In the genomic region with DNA sequence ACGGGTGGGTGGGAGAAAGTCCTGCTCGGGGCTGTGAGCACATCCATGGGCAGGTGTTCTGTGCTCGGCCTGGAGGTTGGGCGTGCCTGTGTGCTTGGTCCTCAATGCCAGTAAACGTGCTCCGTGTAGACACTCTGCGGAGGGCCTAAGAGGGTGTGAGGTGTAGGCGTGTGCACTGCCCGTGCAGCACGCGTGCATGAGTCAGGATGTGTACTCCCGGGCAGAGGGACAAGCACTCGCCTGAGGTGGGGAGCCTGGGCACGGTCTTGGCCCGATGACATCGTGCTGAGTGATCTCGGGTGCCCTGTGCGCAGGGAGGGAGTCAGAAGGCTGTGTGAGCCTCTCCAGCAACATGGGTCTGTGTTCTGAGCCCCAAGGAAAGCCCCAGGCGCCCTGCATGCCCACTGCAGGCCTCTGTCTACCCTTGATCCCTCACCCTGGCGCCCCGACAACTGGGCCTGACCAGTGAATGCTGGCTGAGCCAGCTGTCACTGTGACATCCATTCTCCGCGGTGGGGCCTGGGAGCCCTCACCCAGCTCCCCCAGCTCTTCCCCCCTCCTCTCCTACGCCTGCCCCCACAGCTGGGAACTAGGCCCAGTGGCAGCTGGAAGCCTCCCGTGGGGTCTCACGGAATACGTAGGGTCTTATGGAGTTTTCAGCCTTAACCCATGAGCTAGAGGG, we compare ENCODE assay signal across 24 cellular contexts. TPM values are rescaled to one million over a fixed set of nuclear protein-coding genes. Genes with fewer than 3 reads are reported as not detected.
DNase-seq lines count a peak whose midpoint lies in the region; ATAC-seq, FAIRE-seq and TF ChIP-seq lines count a peak whose summit lies in the region.
"Had no signal": no experiment of that assay in that cellular context is flagged by ENCODE, and none has a peak within 500 bp of the region (broad histone marks: within the 10 kb centered on the region; RNA-seq: fewer than 3 reads in every experiment).

No MANE protein-coding gene starts in this region.

- intact Hi-C loops in upper lobe of right lung (cut with DNase I), result loop anchor here (10.0 kb wide), 2 partner anchors 117 to 223 kb away; no protein-coding TSS in a partner anchor

- POLR2A ChIA-PET in SK-N-SH (lab: Yijun Ruan, JAX), result no interaction called here

- H3K4me1 ChIP-seq in SK-N-SH (ENCODE audit: control insufficient read depth in 1 of 2, insufficient read depth in 2 of 2, low read depth in 1 of 2, low read length in 1 of 2), result peaks cover 0 to 35% of the 10 kb centered on the region in 2 experiments; a peak in 1 of 4 replicates
- H3K4me1 ChIP-seq in RWPE2 (ENCODE audit: insufficient read depth, poor library complexity, severe bottlenecking), result peaks cover 3% of the 10 kb centered on the region
- H3K4me1 ChIP-seq in keratinocyte (ENCODE audit: control insufficient read depth, extremely low read depth, insufficient read depth, low read length), result peaks cover 25% of the 10 kb centered on the region
- H3K4me1 ChIP-seq in upper lobe of right lung, result peaks cover 6% of the 10 kb centered on the region

- no peaks in the 10 kb centered on the region for H3K9me1 ChIP-seq in keratinocyte (ENCODE audit: control insufficient read depth, extremely low read depth, insufficient read depth, low read length)

- H2AFZ ChIP-seq in SK-N-SH (ENCODE audit: low read depth) (no peak overlapping the region), keratinocyte (ENCODE audit: control insufficient read depth, low read length) (peak overlapping the region; percentile 6)

- H3K27ac ChIP-seq in SK-N-SH (ENCODE audit: low read depth in 2 of 2, low read length in 1 of 2), result no peak overlapping the region
- H3K27ac ChIP-seq in RWPE2 (ENCODE audit: poor library complexity, severe bottlenecking), result no peak overlapping the region
- H3K27ac ChIP-seq in keratinocyte (ENCODE audit: control insufficient read depth, insufficient read depth, low read length), result no peak overlapping the region
- no peak overlapping the region for H3K27ac ChIP-seq in upper lobe of right lung
- H3K27ac ChIP-seq: adrenal gland, BLaER1, esophagus squamous epithelium, KMS-11 had no signal

- TF ChIP-seq CTCF in SK-N-SH (IDR thresholded peaks at IDR 0.05) (no peak), RWPE2 (IDR thresholded peaks at IDR 0.05; ENCODE audit: poor library complexity, severe bottlenecking) (no peak), keratinocyte (optimal IDR thresholded peaks at IDR 0.05 in 1 of 3, IDR thresholded peaks at IDR 0.05 in 1 of 3, conservative IDR thresholded peaks at IDR 0.05 in 1 of 3; ENCODE audit: extremely low read depth in 1 of 3, insufficient read depth in 2 of 3, low read length in 3 of 3) (no peak), upper lobe of right lung (IDR thresholded peaks at IDR 0.05) (no peak)

- H3F3A ChIP-seq in SK-N-SH (replicated peaks; ENCODE audit: insufficient read depth), result no peaks in the 10 kb centered on the region

- dilution Hi-C loops in keratinocyte (cut with MboI; ENCODE audit: extremely low pct_ligation_motif_present, low sequenced_read_pairs), result no loop called here

- FAIRE-seq in keratinocyte (lab: Jason Lieb, UNC), result peak; percentile 83

- no peak for TF ChIP-seq RAD21 in SK-N-SH (IDR thresholded peaks at IDR 0.05; ENCODE audit: low read length)

- H3K36me3 ChIP-seq in SK-N-SH (replicated peaks in 1 of 2; ENCODE audit: control insufficient read depth in 1 of 2, insufficient read depth in 2 of 2, low read length in 1 of 2), result no peaks in the 10 kb centered on the region
- H3K36me3 ChIP-seq in RWPE2 (ENCODE audit: low read depth), result no peaks in the 10 kb centered on the region
- no peaks in the 10 kb centered on the region for H3K36me3 ChIP-seq in keratinocyte (ENCODE audit: control insufficient read depth in 2 of 2, extremely low read depth in 1 of 2, insufficient read depth in 2 of 2, low read length in 2 of 2)
- no peaks in the 10 kb centered on the region for H3K36me3 ChIP-seq in upper lobe of right lung
- H3K36me3 ChIP-seq: adrenal gland, BLaER1, esophagus squamous epithelium, HAP-1 had no signal

- H3K9me2 ChIP-seq in SK-N-SH, result no peaks in the 10 kb centered on the region

- no peak overlapping the region for H3K4me3 ChIP-seq in SK-N-SH (ENCODE audit: low read depth in 2 of 2, low read length in 1 of 2)
- H3K4me3 ChIP-seq in RWPE2 (ENCODE audit: severe bottlenecking), result no peak overlapping the region
- no peak overlapping the region for H3K4me3 ChIP-seq in keratinocyte (ENCODE audit: control insufficient read depth in 2 of 3, extremely low read depth in 1 of 3, insufficient read depth in 2 of 3, low read depth in 1 of 3, low read length in 3 of 3)
- no peak overlapping the region for H3K4me3 ChIP-seq in upper lobe of right lung
- H3K4me3 ChIP-seq: adrenal gland, BLaER1, esophagus squamous epithelium, HAP-1 had no signal

- H3K9ac ChIP-seq in SK-N-SH, result no peak overlapping the region
- H3K9ac ChIP-seq in keratinocyte (ENCODE audit: control insufficient read depth, extremely low read depth, insufficient read depth, low read length), result no peak overlapping the region
- H3K9ac ChIP-seq: BLaER1, KMS-11 had no signal

- ATAC-seq in SK-N-SH treated with all-trans-retinoic acid at 6 μM for 48 hours, result no peak
- peak; percentile 22; the same call in 1 of the 3 replicates for ATAC-seq in RWPE2 (ENCODE audit: low read depth)
- ATAC-seq in upper lobe of right lung, result no peak
- no peak for ATAC-seq in GM18502 (IDR thresholded peaks at IDR 0.05; ENCODE audit: poor library complexity, unreplicated experiment)
- ATAC-seq: naive thymus-derived CD8-positive, alpha-beta T cell; Panc1 had no signal

- 85% methylated on average over 26 of the region's 27 CpGs for WGBS in SK-N-SH (ENCODE audit: low lambda C conversion rate)

- no peaks in the 10 kb centered on the region for H4K20me1 ChIP-seq in SK-N-SH (ENCODE audit: insufficient read depth)
- H4K20me1 ChIP-seq in keratinocyte (ENCODE audit: control insufficient read depth, extremely low read depth, insufficient read depth, low read length), result no peaks in the 10 kb centered on the region
- H4K20me1 ChIP-seq: BLaER1 had no signal

- no peaks in the 10 kb centered on the region for H3K79me2 ChIP-seq in SK-N-SH (ENCODE audit: insufficient read depth)
- no peaks in the 10 kb centered on the region for H3K79me2 ChIP-seq in keratinocyte (ENCODE audit: control insufficient read depth, insufficient read depth, low read length)

- H3K27me3 ChIP-seq in SK-N-SH (ENCODE audit: insufficient read depth), result no peaks in the 10 kb centered on the region
- no peaks in the 10 kb centered on the region for H3K27me3 ChIP-seq in RWPE2 (ENCODE audit: insufficient read depth, poor library complexity, severe bottlenecking)
- H3K27me3 ChIP-seq in keratinocyte (ENCODE audit: control insufficient read depth, extremely low read depth, insufficient read depth, low read length), result no peaks in the 10 kb centered on the region
- peaks cover 6% of the 10 kb centered on the region for H3K27me3 ChIP-seq in upper lobe of right lung
- H3K27me3 ChIP-seq: adrenal gland, BLaER1 had no signal

- TF ChIP-seq EP300 in SK-N-SH (IDR thresholded peaks at IDR 0.05; ENCODE audit: borderline replicate concordance in 1 of 2, low read depth in 1 of 2, low read length in 1 of 2), result no peak

- DNase-seq in SK-N-SH (peak; percentile 28), RWPE2 (ENCODE audit: low spot score) (no peak), keratinocyte (ENCODE audit: low read depth, low spot score) (no peak), upper lobe of right lung (peak; percentile 60), NCI-H1436 (lab: John Stamatoyannopoulos, UW) (no peak), COLO829 (ENCODE audit: low spot score) (no peak)
- DNase-seq: 8988T; activated CD4-positive, alpha-beta T cell treated with anti-CD3 and anti-CD28 coated beads, Interleukin-2, amount 10 ng/mL, durations not matched to agents 7 days and 5 days; activated CD8-positive, alpha-beta memory T cell treated with anti-CD3 and anti-CD28 coated beads, Interleukin-2, amount 50 U/mL, for 48 hours; activated gamma-delta T cell; adrenal gland; caudate nucleus; esophagus squamous epithelium; naive thymus-derived CD8-positive, alpha-beta T cell; NCI-H1105 treated with DMSO at 0.1 percent for 48 hours; NCI-H748 treated with DMSO at 0.1 percent for 48 hours; stimulated activated CD4-positive, alpha-beta T cell treated with anti-CD3 and anti-CD28 coated beads, Interleukin-4, amount 100 ng/mL, for 4 hours; substantia nigra had no signal

- H3K9me3 ChIP-seq in SK-N-SH (no peaks in the 10 kb centered on the region), RWPE2 (ENCODE audit: severe bottlenecking) (no peaks in the 10 kb centered on the region), keratinocyte (ENCODE audit: control insufficient read depth, low read depth, low read length) (no peaks in the 10 kb centered on the region), upper lobe of right lung (no peaks in the 10 kb centered on the region)
- H3K9me3 ChIP-seq: adrenal gland, BLaER1, esophagus squamous epithelium, HAP-1 had no signal

- CTCF ChIA-PET in SK-N-SH (lab: Yijun Ruan, JAX), result interaction anchor here (1.4 to 48.9 kb wide), 7 partner anchors 16 to 147 kb away, joined by 4 to 2107 read pairs (median 149); partner anchors contain the start of genes NGFR, PHB1, SLC35B1 and SPOP

- H3K4me2 ChIP-seq in SK-N-SH (no peak overlapping the region), keratinocyte (ENCODE audit: control insufficient read depth, extremely low read depth, insufficient read depth, low read depth, low read length) (no peak overlapping the region)
- H3K4me2 ChIP-seq: BLaER1, KMS-11 had no signal

RNA-seq across cellular contexts. Expression of gene NXPH3, which starts 23.5 kb away (rescaled TPM):
- polyA plus RNA-seq in SK-N-SH (2012; rRNA removed), result 0.30 and 0.31 TPM in 2 replicates
- polyA plus RNA-seq in SK-N-SH (2012; cell fraction: cytosol; rRNA removed), result 0.14 and 0.16 TPM in 2 replicates
- 0.25 and 0.34 TPM in 2 replicates for polyA plus RNA-seq in SK-N-SH (2012; cell fraction: nucleus; rRNA removed)
- 0.08 to 0.16 TPM (median 0.12 TPM) in 3 replicates for polyA plus RNA-seq in keratinocyte
- not detected for polyA plus RNA-seq in keratinocyte (2011; ENCODE audit: low read depth)
- 0.05 and 0.14 TPM in 2 replicates for polyA plus RNA-seq in keratinocyte (2011; cell fraction: cytosol; rRNA removed)
- polyA plus RNA-seq in keratinocyte (2011; cell fraction: nucleus; rRNA removed), result 0.11 and 0.13 TPM in 2 replicates
- polyA plus RNA-seq in keratinocyte (2012; ENCODE audit: low replicate concordance), result 0.08 and 0.14 TPM in 2 replicates
- 0.03 to 0.69 TPM (median 0.35 TPM) in 3 replicates for polyA minus RNA-seq in keratinocyte
- not detected for polyA minus RNA-seq in keratinocyte (2011; cell fraction: cytosol; rRNA and poly(A)+ RNA removed)
- polyA minus RNA-seq in keratinocyte (2011; cell fraction: nucleus; rRNA and poly(A)+ RNA removed), result not detected in 2 replicates
- 6.3 TPM for total RNA-seq in upper lobe of right lung
- total RNA-seq: activated CD4-positive, alpha-beta T cell treated with anti-CD3 and anti-CD28 coated beads, Interleukin-2, amount 10 ng/mL, durations not matched to agents 7 days and 5 days; naive thymus-derived CD8-positive, alpha-beta T cell had no signal
- polyA plus RNA-seq: naive thymus-derived CD8-positive, alpha-beta T cell had no signal

RNA-seq across cellular contexts. Expression of gene NGFR, which starts 57.1 kb away (rescaled TPM):
- polyA plus RNA-seq in SK-N-SH (2012; rRNA removed), result 0.44 and 0.76 TPM in 2 replicates
- 0.37 and 0.59 TPM in 2 replicates for polyA plus RNA-seq in SK-N-SH (2012; cell fraction: cytosol; rRNA removed)
- 0.52 and 0.66 TPM in 2 replicates for polyA plus RNA-seq in SK-N-SH (2012; cell fraction: nucleus; rRNA removed)
- polyA plus RNA-seq in keratinocyte, result 0.97 to 3.1 TPM (median 1.7 TPM) in 3 replicates
- polyA plus RNA-seq in keratinocyte (2011; ENCODE audit: low read depth), result 0.35 TPM
- polyA plus RNA-seq in keratinocyte (2011; cell fraction: cytosol; rRNA removed), result 0.52 and 1.4 TPM in 2 replicates
- 1.4 and 2.8 TPM in 2 replicates for polyA plus RNA-seq in keratinocyte (2011; cell fraction: nucleus; rRNA removed)
- 0.78 and 5.4 TPM in 2 replicates for polyA plus RNA-seq in keratinocyte (2012; ENCODE audit: low replicate concordance)
- 0.96 to 3.8 TPM (median 2.2 TPM) in 3 replicates for polyA minus RNA-seq in keratinocyte
- 1.9 TPM for polyA minus RNA-seq in keratinocyte (2011; cell fraction: cytosol; rRNA and poly(A)+ RNA removed)
- polyA minus RNA-seq in keratinocyte (2011; cell fraction: nucleus; rRNA and poly(A)+ RNA removed), result 1.4 and 2.5 TPM in 2 replicates
- total RNA-seq in upper lobe of right lung, result 0.78 TPM
- polyA plus RNA-seq: naive thymus-derived CD8-positive, alpha-beta T cell had no signal

Comparison
In these comparisons a context has a peak if more than half of its experiments do, and no peak if none do; other contexts are left out.
1. DNase-seq: peak in SK-N-SH (single experiment) and upper lobe of right lung (single experiment); none in RWPE2 (single experiment), keratinocyte (single experiment), NCI-H1436 (single experiment) and COLO829 (single experiment).